Comparison of ENCODE assay signal across 13 cellular contexts in the genomic region with DNA sequence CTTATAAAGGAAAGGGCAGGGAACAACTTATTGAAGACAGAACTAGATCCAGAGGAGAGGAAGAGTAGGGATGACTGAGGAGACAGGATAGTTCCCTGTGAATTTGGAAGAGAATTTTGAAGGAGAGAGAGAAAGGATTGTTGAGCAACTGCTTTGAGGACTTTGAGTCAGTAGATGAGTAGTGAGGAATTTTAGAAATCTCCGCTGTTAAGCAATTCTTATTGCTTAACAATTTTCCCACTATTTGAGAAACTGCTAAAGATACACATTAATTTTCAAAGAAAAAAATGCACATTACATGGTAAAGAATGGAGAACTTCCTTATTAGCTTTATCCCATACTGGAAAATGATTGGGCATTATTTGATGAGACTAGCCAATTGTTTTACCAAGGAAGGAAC.
"Had no signal": no experiment of that assay in that cellular context is flagged by ENCODE, and none has a peak within 500 bp of the region (broad histone marks: within the 10 kb centered on the region; RNA-seq: fewer than 3 reads in every experiment).

No MANE protein-coding gene starts in this region.

- H3K4me1 Mint-ChIP-seq: activated CD4-positive, alpha-beta T cell treated with anti-CD3 and anti-CD28 coated beads, Interleukin-2, amount 10 ng/mL, durations not matched to agents 7 days and 5 days; immature natural killer cell; stimulated activated effector memory CD8-positive, alpha-beta T cell treated with anti-CD3 and anti-CD28 coated beads, Interleukin-12 subunit alpha, Interleukin-12 subunit beta, amount 100 ng/mL, for 72 hours had no signal

- H3K27ac ChIP-seq: ascending aorta, tibial artery had no signal

- H3K36me3 Mint-ChIP-seq: immature natural killer cell; stimulated activated effector memory CD8-positive, alpha-beta T cell treated with anti-CD3 and anti-CD28 coated beads, Interleukin-12 subunit alpha, Interleukin-12 subunit beta, amount 100 ng/mL, for 72 hours had no signal

- H3K4me3 ChIP-seq: ascending aorta, tibial artery had no signal

- H3K9me3 Mint-ChIP-seq: activated CD4-positive, alpha-beta T cell treated with anti-CD3 and anti-CD28 coated beads, Interleukin-2, amount 10 ng/mL, durations not matched to agents 7 days and 5 days; activated T-helper 1 cell treated with anti-CD3 and anti-CD28 coated beads, Interleukin-12 subunit alpha, Interleukin-12 subunit beta, Interleukin-2, Interleukin-4 antibody, amounts not matched to agents 30 ng/mL and 10 ng/mL and 1 ng/mL, durations not matched to agents 14 hours and 24 hours and 36 hours; nephron had no signal

- DNase-seq: activated CD4-positive, alpha-beta T cell treated with anti-CD3 and anti-CD28 coated beads, Interleukin-2, amount 10 ng/mL, durations not matched to agents 7 days and 5 days; activated CD8-positive, alpha-beta memory T cell treated with anti-CD3 and anti-CD28 coated beads, Interleukin-2, amount 50 U/mL, for 48 hours; head of caudate nucleus; immature natural killer cell; nucleus accumbens; stimulated activated CD4-positive, alpha-beta T cell treated with anti-CD3 and anti-CD28 coated beads, Interleukin-12 subunit alpha, Interleukin-12 subunit beta, amount 100 ng/mL, for 4 hours; stimulated activated CD4-positive, alpha-beta T cell treated with anti-CD3 and anti-CD28 coated beads, Interleukin-2, amount 100 ng/mL, for 24 hours; tibial artery had no signal

- H3K27ac Mint-ChIP-seq: activated CD4-positive, alpha-beta T cell treated with anti-CD3 and anti-CD28 coated beads, Interleukin-2, amount 10 ng/mL, durations not matched to agents 7 days and 5 days; activated T-helper 1 cell treated with anti-CD3 and anti-CD28 coated beads, Interleukin-12 subunit alpha, Interleukin-12 subunit beta, Interleukin-2, Interleukin-4 antibody, amounts not matched to agents 30 ng/mL and 10 ng/mL and 1 ng/mL, durations not matched to agents 14 hours and 24 hours and 36 hours; immature natural killer cell; nephron; stimulated activated effector memory CD8-positive, alpha-beta T cell treated with anti-CD3 and anti-CD28 coated beads, Interleukin-12 subunit alpha, Interleukin-12 subunit beta, amount 100 ng/mL, for 72 hours had no signal

- H3K36me3 ChIP-seq: ascending aorta, tibial artery had no signal

- H3K9me3 ChIP-seq: ascending aorta, tibial artery had no signal

- H3K27me3 Mint-ChIP-seq: activated CD4-positive, alpha-beta T cell treated with anti-CD3 and anti-CD28 coated beads, Interleukin-2, amount 10 ng/mL, durations not matched to agents 7 days and 5 days had no signal

- H3K4me3 Mint-ChIP-seq: activated CD4-positive, alpha-beta T cell treated with anti-CD3 and anti-CD28 coated beads, Interleukin-2, amount 10 ng/mL, durations not matched to agents 7 days and 5 days; activated T-helper 1 cell treated with anti-CD3 and anti-CD28 coated beads, Interleukin-12 subunit alpha, Interleukin-12 subunit beta, Interleukin-2, Interleukin-4 antibody, amounts not matched to agents 30 ng/mL and 10 ng/mL and 1 ng/mL, durations not matched to agents 14 hours and 24 hours and 36 hours; immature natural killer cell; nephron; stimulated activated effector memory CD8-positive, alpha-beta T cell treated with anti-CD3 and anti-CD28 coated beads, Interleukin-12 subunit alpha, Interleukin-12 subunit beta, amount 100 ng/mL, for 72 hours had no signal

- H3K4me1 ChIP-seq: ascending aorta, tibial artery had no signal

- H3K27me3 ChIP-seq: ascending aorta, tibial artery had no signal

- ATAC-seq: sciatic nerve; stimulated activated effector memory CD8-positive, alpha-beta T cell treated with anti-CD3 and anti-CD28 coated beads, Interleukin-12 subunit alpha, Interleukin-12 subunit beta, amount 100 ng/mL, for 72 hours had no signal
